ENCODE assay signal across 22 cellular contexts in genomic region chr20:16052406-16052805, GRCh38.
A peak's percentile ranks its signal among the peaks of the same experiment; 100 is the strongest.
DNase-seq lines count a peak whose midpoint lies in the region; ATAC-seq and FAIRE-seq lines count a peak whose summit lies in the region.
"Had no signal": no experiment of that assay in that cellular context is flagged by ENCODE, and none has a peak within 500 bp of the region (broad histone marks: within the 10 kb centered on the region; RNA-seq: fewer than 3 reads in every experiment).

No MANE protein-coding gene starts in this region.

- H3K9me3 ChIP-seq in SJSA1 (replicated peaks) (no peaks in the 10 kb centered on the region), neuron (ENCODE audit: low read length) (no peaks in the 10 kb centered on the region), neuronal stem cell (replicated peaks in 1 of 2; ENCODE audit: control insufficient read depth in 2 of 2, insufficient read depth in 1 of 2, low read depth in 1 of 2, low read length in 2 of 2) (no peaks in the 10 kb centered on the region)
- H3K9me3 ChIP-seq: Caco-2, HAP-1 had no signal

- no peak overlapping the region for H3K4ac ChIP-seq in neuronal stem cell (ENCODE audit: low read length)

- FAIRE-seq in frontal cortex (lab: Jason Lieb, UNC), result peak; percentile 28
- FAIRE-seq: GM12878 had no signal

- no peak overlapping the region for H3K14ac ChIP-seq in neuronal stem cell (ENCODE audit: low read length)

- H2AFZ ChIP-seq in neuron (ENCODE audit: low read depth, low read length), result peak overlapping the region; percentile 2
- H2AFZ ChIP-seq in neuronal stem cell (ENCODE audit: low read length), result no peak overlapping the region

- H3K4me2 ChIP-seq in neuronal stem cell (ENCODE audit: insufficient read depth, low read length, poor library complexity, severe bottlenecking), result no peak overlapping the region

- no peak overlapping the region for H2AK5ac ChIP-seq in neuronal stem cell (ENCODE audit: low read depth, low read length)

- H3K27me3 ChIP-seq in SJSA1 (replicated peaks) (no peaks in the 10 kb centered on the region), neuron (ENCODE audit: insufficient read depth, low read length) (no peaks in the 10 kb centered on the region), neuronal stem cell (ENCODE audit: control insufficient read depth in 3 of 3, insufficient read depth in 3 of 3, low read depth in 1 of 3, low read length in 3 of 3) (no peaks in the 10 kb centered on the region)

- ATAC-seq in activated T-cell treated with anti-CD3 and anti-CD28 coated beads, Interleukin-2, amount 50 U/mL, for 4 hours, result no peak
- no peak for ATAC-seq in GM19463 (IDR thresholded peaks at IDR 0.05; ENCODE audit: unreplicated experiment)
- ATAC-seq: GM12878, Panc1 had no signal

- no peak overlapping the region for H3K4me3 Mint-ChIP-seq in activated T-cell treated with anti-CD3 and anti-CD28 coated beads, Interleukin-2, amount 50 U/mL, for 4 hours
- H3K4me3 Mint-ChIP-seq: CD4-positive, alpha-beta T cell had no signal

- no peak overlapping the region for H2BK5ac ChIP-seq in neuronal stem cell (ENCODE audit: low read length)

- H2BK12ac ChIP-seq in neuronal stem cell (ENCODE audit: low read length), result no peak overlapping the region

- peak overlapping the region; percentile 5; the same call in 1 of the 2 replicates for H3K27ac ChIP-seq in SJSA1
- H3K27ac ChIP-seq in neuronal stem cell (replicated peaks; ENCODE audit: low read length), result no peak overlapping the region
- H3K27ac ChIP-seq: 22Rv1 had no signal

- peak; percentile 14 for DNase-seq in Ammon's horn (ENCODE audit: low spot score)
- no peak for DNase-seq in SJSA1 (ENCODE audit: low read depth in 1 of 2, low spot score in 2 of 2)
- DNase-seq in frontal cortex (ENCODE audit: low spot score in 2 of 2), result peak in 1 of 2 donors; percentile 2
- no peak for DNase-seq in activated T-cell treated with anti-CD3 and anti-CD28 coated beads, Interleukin-2, amount 50 U/mL, for 4 hours
- no peak for DNase-seq in NCI-H2029 treated with DMSO at 0.1 percent for 48 hours (lab: John Stamatoyannopoulos, UW)
- DNase-seq in neuronal stem cell (ENCODE audit: low spot score), result no peak
- DNase-seq: ACHN; Caco-2; CD4-positive, alpha-beta T cell; DMS79; EL; GDM1; GOT3; KBM-7; NCI-H2029; NCI-H526 treated with DMSO at 0.1 percent for 48 hours had no signal

- peaks cover 11% of the 10 kb centered on the region for H3K4me1 ChIP-seq in SJSA1 (replicated peaks)
- peaks cover 31% of the 10 kb centered on the region for H3K4me1 ChIP-seq in neuron (ENCODE audit: insufficient read depth, low read length)
- H3K4me1 ChIP-seq in neuronal stem cell (ENCODE audit: control insufficient read depth in 2 of 2, insufficient read depth in 1 of 2, low read depth in 1 of 2, low read length in 2 of 2), result peaks cover 6 to 15% of the 10 kb centered on the region in 2 donors
- H3K4me1 ChIP-seq: Caco-2, HAP-1 had no signal

- peaks cover 3% of the 10 kb centered on the region for H3K9me3 Mint-ChIP-seq in activated T-cell treated with anti-CD3 and anti-CD28 coated beads, Interleukin-2, amount 50 U/mL, for 4 hours

- H3K36me3 Mint-ChIP-seq in activated T-cell treated with anti-CD3 and anti-CD28 coated beads, Interleukin-2, amount 50 U/mL, for 4 hours (ENCODE audit: insufficient read depth), result no peaks in the 10 kb centered on the region

- no peak overlapping the region for H3K18ac ChIP-seq in neuronal stem cell (ENCODE audit: low read length)

- H2BK120ac ChIP-seq in neuronal stem cell (ENCODE audit: low read depth, low read length), result no peak overlapping the region

- no peak overlapping the region for H4K91ac ChIP-seq in neuronal stem cell (ENCODE audit: low read depth, low read length, poor library complexity)

- H3K4me3 ChIP-seq in SJSA1, result no peak overlapping the region
- H3K4me3 ChIP-seq in neuron (ENCODE audit: low read length), result no peak overlapping the region
- H3K4me3 ChIP-seq in neuronal stem cell (ENCODE audit: low read length in 2 of 2), result no peak overlapping the region
- H3K4me3 ChIP-seq: GM12878, HAP-1 had no signal

- H3K79me1 ChIP-seq in neuronal stem cell (ENCODE audit: low read depth, low read length), result no peaks in the 10 kb centered on the region

- H4K8ac ChIP-seq in neuronal stem cell (ENCODE audit: low read depth, low read length), result no peak overlapping the region

- H3K23ac ChIP-seq in neuronal stem cell (ENCODE audit: low read depth, low read length, poor library complexity), result no peak overlapping the region

- H3K9ac ChIP-seq in neuronal stem cell (ENCODE audit: low read depth, low read length, poor library complexity), result no peak overlapping the region

- no peaks in the 10 kb centered on the region for H3K27me3 Mint-ChIP-seq in activated T-cell treated with anti-CD3 and anti-CD28 coated beads, Interleukin-2, amount 50 U/mL, for 4 hours (ENCODE audit: low read depth)
- H3K27me3 Mint-ChIP-seq: CD4-positive, alpha-beta T cell had no signal

- H2BK15ac ChIP-seq in neuronal stem cell (ENCODE audit: low read length), result no peak overlapping the region

- no peaks in the 10 kb centered on the region for H3K36me3 ChIP-seq in SJSA1
- H3K36me3 ChIP-seq in neuron (ENCODE audit: insufficient read depth, low read length), result no peaks in the 10 kb centered on the region
- no peaks in the 10 kb centered on the region for H3K36me3 ChIP-seq in neuronal stem cell (replicated peaks in 1 of 2; ENCODE audit: control insufficient read depth in 2 of 2, insufficient read depth in 2 of 2, low read length in 2 of 2)
- H3K36me3 ChIP-seq: HAP-1 had no signal

- H3K4me1 Mint-ChIP-seq in activated T-cell treated with anti-CD3 and anti-CD28 coated beads, Interleukin-2, amount 50 U/mL, for 4 hours (ENCODE audit: low read depth), result no peaks in the 10 kb centered on the region

- WGBS in neuronal stem cell (ENCODE audit: extremely low coverage in 2 of 2, insufficient read length in 2 of 2, insufficient replicate concordance in 1 of 2), 2 donors, result no CpG with 5 or more reads among the region's 4 CpGs
